13 cellular contexts compared by ENCODE assay signal in genomic region chr6:119476554-119476953, GRCh38.
DNase-seq lines count a peak whose midpoint lies in the region; ATAC-seq and TF ChIP-seq lines count a peak whose summit lies in the region.
"Had no signal": no experiment of that assay in that cellular context is flagged by ENCODE, and none has a peak within 500 bp of the region (broad histone marks: within the 10 kb centered on the region; RNA-seq: fewer than 3 reads in every experiment).

No MANE protein-coding gene starts in this region.

- DNase-seq in choroid plexus epithelial cell (ENCODE audit: low read depth) (peak; percentile 20), medulla oblongata (ENCODE audit: extremely low spot score) (no peak), DMS53 (lab: John Stamatoyannopoulos, UW) (no peak), HuH-7.5 (ENCODE audit: low spot score) (no peak)
- DNase-seq in activated CD4-positive, alpha-beta memory T cell treated with anti-CD3 and anti-CD28 coated beads for 36 hours, result no peak
- DNase-seq: lower lobe of right lung, NCI-H2171 treated with DMSO at 0.1 percent for 48 hours had no signal

- no peak overlapping the region for H3K27ac Mint-ChIP-seq in activated CD4-positive, alpha-beta memory T cell treated with anti-CD3 and anti-CD28 coated beads for 36 hours

- CTCF ChIA-PET in activated CD4-positive, alpha-beta memory T cell treated with anti-CD3 and anti-CD28 coated beads for 36 hours (lab: Charles Lee), result no interaction called here

- peaks cover 4% of the 10 kb centered on the region for H3K9me3 Mint-ChIP-seq in activated CD4-positive, alpha-beta memory T cell treated with anti-CD3 and anti-CD28 coated beads for 36 hours

- intact Hi-C loops in activated CD4-positive, alpha-beta memory T cell treated with anti-CD3 and anti-CD28 coated beads for 36 hours (cut with micrococcal nuclease), result no loop called here

- H3K4me3 Mint-ChIP-seq in activated CD4-positive, alpha-beta memory T cell treated with anti-CD3 and anti-CD28 coated beads for 36 hours, result no peak overlapping the region

- ATAC-seq in GM18511 (IDR thresholded peaks at IDR 0.05; ENCODE audit: unreplicated experiment), result peak; percentile 95
- peak; percentile 73 for ATAC-seq in GM21515 (IDR thresholded peaks at IDR 0.05; ENCODE audit: unreplicated experiment)
- peak; percentile 89 for ATAC-seq in HG03108 (IDR thresholded peaks at IDR 0.05; ENCODE audit: unreplicated experiment)
- ATAC-seq: HepG2, lower lobe of right lung, SK-N-SH treated with all-trans-retinoic acid at 6 μM for 48 hours had no signal

- no peaks in the 10 kb centered on the region for H3K36me3 Mint-ChIP-seq in activated CD4-positive, alpha-beta memory T cell treated with anti-CD3 and anti-CD28 coated beads for 36 hours

- no peaks in the 10 kb centered on the region for H3K4me1 Mint-ChIP-seq in activated CD4-positive, alpha-beta memory T cell treated with anti-CD3 and anti-CD28 coated beads for 36 hours (ENCODE audit: low read depth)

- H3K27me3 Mint-ChIP-seq in activated CD4-positive, alpha-beta memory T cell treated with anti-CD3 and anti-CD28 coated beads for 36 hours, result peaks cover 2% of the 10 kb centered on the region

- TF ChIP-seq CTCF in choroid plexus epithelial cell (conservative IDR thresholded peaks at IDR 0.05; ENCODE audit: low read depth, low read length), result no peak

- H3K4me3 ChIP-seq in choroid plexus epithelial cell (ENCODE audit: low read depth, low read length), result no peak overlapping the region
- H3K4me3 ChIP-seq: breast epithelium, lower lobe of right lung had no signal

- POLR2A ChIA-PET in activated CD4-positive, alpha-beta memory T cell treated with anti-CD3 and anti-CD28 coated beads for 36 hours (lab: Charles Lee), result no interaction called here
